In genomic region chr1:9341301-9341845, GRCh38 we compare ENCODE assay signal across 14 cellular contexts.
"Had no signal": no experiment of that assay in that cellular context is flagged by ENCODE, and none has a peak within 500 bp of the region (broad histone marks: within the 10 kb centered on the region; RNA-seq: fewer than 3 reads in every experiment).

No MANE protein-coding gene starts in this region.

- H3K36me3 Mint-ChIP-seq: activated CD4-positive, alpha-beta memory T cell treated with anti-CD3 and anti-CD28 coated beads for 36 hours; brain had no signal

- H3K36me3 ChIP-seq: upper lobe of right lung had no signal

- H3K9me3 ChIP-seq: right lobe of liver, SJSA1, upper lobe of right lung had no signal

- H3K4me3 ChIP-seq: right lobe of liver, SJSA1, upper lobe of right lung had no signal

- ATAC-seq: activated T-cell treated with anti-CD3 and anti-CD28 coated beads, Interleukin-2, amount 50 U/mL, for 4 hours; effector memory CD8-positive, alpha-beta T cell had no signal

- H3K27me3 ChIP-seq: foreskin keratinocyte, right lobe of liver, SJSA1, upper lobe of right lung had no signal

- H3K27ac Mint-ChIP-seq: activated CD4-positive, alpha-beta memory T cell treated with anti-CD3 and anti-CD28 coated beads for 36 hours; activated naive CD8-positive, alpha-beta T cell; effector memory CD8-positive, alpha-beta T cell had no signal

- H3K4me3 Mint-ChIP-seq: activated CD4-positive, alpha-beta memory T cell treated with anti-CD3 and anti-CD28 coated beads for 36 hours; activated naive CD8-positive, alpha-beta T cell; activated T-cell treated with anti-CD3 and anti-CD28 coated beads, Interleukin-2, amount 50 U/mL, for 4 hours; brain; effector memory CD8-positive, alpha-beta T cell had no signal

- H3K27me3 Mint-ChIP-seq: activated CD4-positive, alpha-beta memory T cell treated with anti-CD3 and anti-CD28 coated beads for 36 hours; activated naive CD8-positive, alpha-beta T cell; effector memory CD8-positive, alpha-beta T cell had no signal

- DNase-seq: activated CD4-positive, alpha-beta memory T cell treated with anti-CD3 and anti-CD28 coated beads for 36 hours; activated effector memory CD4-positive, alpha-beta T cell treated with anti-CD3 and anti-CD28 coated beads, Interleukin-2, amount 50 U/mL, for 16 hours; activated T-cell treated with anti-CD3 and anti-CD28 coated beads, Interleukin-2, amount 50 U/mL, for 4 hours; amygdala; effector memory CD8-positive, alpha-beta T cell; foreskin keratinocyte; kidney; right lobe of liver; stimulated activated CD4-positive, alpha-beta T cell treated with anti-CD3 and anti-CD28 coated beads, Interleukin-2, amount 100 ng/mL, for 48 hours; stimulated activated naive CD4-positive, alpha-beta T cell treated with Interleukin-2 at 50 U/mL for 16 hours; upper lobe of right lung had no signal

- H3K27ac ChIP-seq: right lobe of liver, SJSA1, upper lobe of right lung had no signal

- H3K9me3 Mint-ChIP-seq: effector memory CD8-positive, alpha-beta T cell had no signal
